Comparison of ENCODE assay signal across 1 cellular context in the genomic region with DNA sequence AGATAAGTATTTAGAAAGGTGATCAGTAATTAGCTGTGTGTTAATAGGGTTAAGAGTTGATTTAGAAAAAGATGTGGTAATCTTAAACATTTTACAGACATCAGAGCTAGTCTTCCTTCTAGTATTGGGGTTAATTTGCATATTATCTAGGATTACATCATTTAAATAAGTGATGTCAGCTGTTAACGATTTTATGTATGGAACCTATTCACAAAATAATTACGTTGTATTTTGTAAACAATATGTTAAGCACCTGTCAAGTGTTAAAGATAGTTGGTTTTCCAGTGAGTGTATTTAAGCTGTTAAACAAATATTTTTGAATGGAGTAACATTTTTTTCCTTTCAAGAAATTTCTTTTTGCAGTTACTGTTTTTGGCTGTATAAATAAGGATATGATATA.
TF ChIP-seq lines count a peak whose summit lies in the region.

No MANE protein-coding gene starts in this region.

TF ChIP-seq in K562, 482 proteins besides CTCF, POLR2A, EP300 and RAD21 (continued from another document and continues in another):
- TF ChIP-seq, protein P1, sequence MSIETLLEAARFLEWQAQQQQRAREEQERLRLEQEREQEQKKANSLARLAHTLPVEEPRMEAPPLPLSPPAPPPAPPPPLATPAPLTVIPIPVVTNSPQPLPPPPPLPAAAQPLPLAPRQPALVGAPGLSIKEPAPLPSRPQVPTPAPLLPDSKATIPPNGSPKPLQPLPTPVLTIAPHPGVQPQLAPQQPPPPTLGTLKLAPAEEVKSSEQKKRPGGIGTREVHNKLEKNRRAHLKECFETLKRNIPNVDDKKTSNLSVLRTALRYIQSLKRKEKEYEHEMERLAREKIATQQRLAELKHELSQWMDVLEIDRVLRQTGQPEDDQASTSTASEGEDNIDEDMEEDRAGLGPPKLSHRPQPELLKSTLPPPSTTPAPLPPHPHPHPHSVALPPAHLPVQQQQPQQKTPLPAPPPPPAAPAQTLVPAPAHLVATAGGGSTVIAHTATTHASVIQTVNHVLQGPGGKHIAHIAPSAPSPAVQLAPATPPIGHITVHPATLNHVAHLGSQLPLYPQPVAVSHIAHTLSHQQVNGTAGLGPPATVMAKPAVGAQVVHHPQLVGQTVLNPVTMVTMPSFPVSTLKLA (conservative IDR thresholded peaks at IDR 0.05), result no peak
- no peak for TF ChIP-seq ZNF707 (CRISPR knock-in tag; conservative IDR thresholded peaks at IDR 0.05)
- TF ChIP-seq, protein P2, sequence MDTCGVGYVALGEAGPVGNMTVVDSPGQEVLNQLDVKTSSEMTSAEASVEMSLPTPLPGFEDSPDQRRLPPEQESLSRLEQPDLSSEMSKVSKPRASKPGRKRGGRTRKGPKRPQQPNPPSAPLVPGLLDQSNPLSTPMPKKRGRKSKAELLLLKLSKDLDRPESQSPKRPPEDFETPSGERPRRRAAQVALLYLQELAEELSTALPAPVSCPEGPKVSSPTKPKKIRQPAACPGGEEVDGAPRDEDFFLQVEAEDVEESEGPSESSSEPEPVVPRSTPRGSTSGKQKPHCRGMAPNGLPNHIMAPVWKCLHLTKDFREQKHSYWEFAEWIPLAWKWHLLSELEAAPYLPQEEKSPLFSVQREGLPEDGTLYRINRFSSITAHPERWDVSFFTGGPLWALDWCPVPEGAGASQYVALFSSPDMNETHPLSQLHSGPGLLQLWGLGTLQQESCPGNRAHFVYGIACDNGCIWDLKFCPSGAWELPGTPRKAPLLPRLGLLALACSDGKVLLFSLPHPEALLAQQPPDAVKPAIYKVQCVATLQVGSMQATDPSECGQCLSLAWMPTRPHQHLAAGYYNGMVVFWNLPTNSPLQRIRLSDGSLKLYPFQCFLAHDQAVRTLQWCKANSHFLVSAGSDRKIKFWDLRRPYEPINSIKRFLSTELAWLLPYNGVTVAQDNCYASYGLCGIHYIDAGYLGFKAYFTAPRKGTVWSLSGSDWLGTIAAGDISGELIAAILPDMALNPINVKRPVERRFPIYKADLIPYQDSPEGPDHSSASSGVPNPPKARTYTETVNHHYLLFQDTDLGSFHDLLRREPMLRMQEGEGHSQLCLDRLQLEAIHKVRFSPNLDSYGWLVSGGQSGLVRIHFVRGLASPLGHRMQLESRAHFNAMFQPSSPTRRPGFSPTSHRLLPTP (IDR thresholded peaks at IDR 0.05; ENCODE audit: borderline replicate concordance, extremely low read depth, insufficient read length), result no peak
- no peak for TF ChIP-seq SIN3A (IDR thresholded peaks at IDR 0.05; ENCODE audit: borderline replicate concordance in 2 of 2, control insufficient read depth in 1 of 2, low read depth in 2 of 2, low read length in 2 of 2)
- no peak for TF ChIP-seq ZNF12 (CRISPR knock-in tag; IDR thresholded peaks at IDR 0.05)
- TF ChIP-seq ZNF316 (IDR thresholded peaks at IDR 0.05), result peak; percentile 72
- TF ChIP-seq HMG20A (CRISPR knock-in tag; conservative IDR thresholded peaks at IDR 0.05), result no peak
- no peak for TF ChIP-seq ZNF79 (CRISPR knock-in tag; IDR thresholded peaks at IDR 0.05; ENCODE audit: low read depth)
- 0 out of 4 replicates have a peak, but pooled peaks of 1 of the 2 experiments have one; percentile 15 for TF ChIP-seq TRIM24 (IDR thresholded peaks at IDR 0.05)
- TF ChIP-seq BACH1 (tag; IDR thresholded peaks at IDR 0.05), result no peak
- TF ChIP-seq YBX1 (IDR thresholded peaks at IDR 0.05), result no peak
- TF ChIP-seq, protein P3, sequence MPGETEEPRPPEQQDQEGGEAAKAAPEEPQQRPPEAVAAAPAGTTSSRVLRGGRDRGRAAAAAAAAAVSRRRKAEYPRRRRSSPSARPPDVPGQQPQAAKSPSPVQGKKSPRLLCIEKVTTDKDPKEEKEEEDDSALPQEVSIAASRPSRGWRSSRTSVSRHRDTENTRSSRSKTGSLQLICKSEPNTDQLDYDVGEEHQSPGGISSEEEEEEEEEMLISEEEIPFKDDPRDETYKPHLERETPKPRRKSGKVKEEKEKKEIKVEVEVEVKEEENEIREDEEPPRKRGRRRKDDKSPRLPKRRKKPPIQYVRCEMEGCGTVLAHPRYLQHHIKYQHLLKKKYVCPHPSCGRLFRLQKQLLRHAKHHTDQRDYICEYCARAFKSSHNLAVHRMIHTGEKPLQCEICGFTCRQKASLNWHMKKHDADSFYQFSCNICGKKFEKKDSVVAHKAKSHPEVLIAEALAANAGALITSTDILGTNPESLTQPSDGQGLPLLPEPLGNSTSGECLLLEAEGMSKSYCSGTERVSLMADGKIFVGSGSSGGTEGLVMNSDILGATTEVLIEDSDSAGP (CRISPR knock-in tag; IDR thresholded peaks at IDR 0.05), result no peak
- peak; percentile 13; the same call in 1 of the 2 replicates for TF ChIP-seq SMARCA4 (IDR thresholded peaks at IDR 0.05)
- TF ChIP-seq PTBP1 (IDR thresholded peaks at IDR 0.05; ENCODE audit: low read depth, low read length), result no peak
- no peak for TF ChIP-seq FOXK1 (CRISPR knock-in tag; IDR thresholded peaks at IDR 0.05; ENCODE audit: borderline replicate concordance)
- TF ChIP-seq RBM17 (IDR thresholded peaks at IDR 0.05; ENCODE audit: borderline replicate concordance, low read depth, low read length), result no peak
- TF ChIP-seq CC2D1A (IDR thresholded peaks at IDR 0.05), result no peak
- no peak for TF ChIP-seq MXI1 (IDR thresholded peaks at IDR 0.05; ENCODE audit: low read depth, low read length)
- no peak for TF ChIP-seq BDP1 (IDR thresholded peaks at IDR 0.05; ENCODE audit: insufficient read depth, insufficient read length)
- TF ChIP-seq ZNF589 (CRISPR knock-in tag; IDR thresholded peaks at IDR 0.05; ENCODE audit: low read depth), result no peak
- TF ChIP-seq HNRNPUL1 (IDR thresholded peaks at IDR 0.05; ENCODE audit: low read length), result no peak
- TF ChIP-seq MTA3 (IDR thresholded peaks at IDR 0.05; ENCODE audit: borderline replicate concordance), result no peak
- TF ChIP-seq TOE1 (IDR thresholded peaks at IDR 0.05; ENCODE audit: borderline replicate concordance), result no peak
- no peak for TF ChIP-seq TOE1 (CRISPR knock-in tag; IDR thresholded peaks at IDR 0.05; ENCODE audit: borderline replicate concordance, low read depth)
- TF ChIP-seq CEBPB (tag; IDR thresholded peaks at IDR 0.05), result peak; percentile 66
- TF ChIP-seq NCOA6 (IDR thresholded peaks at IDR 0.05), result no peak
- no peak for TF ChIP-seq SAFB2 (IDR thresholded peaks at IDR 0.05; ENCODE audit: borderline replicate concordance, low read depth, low read length, severe bottlenecking)
- no peak for TF ChIP-seq ZNF76 (CRISPR knock-in tag; IDR thresholded peaks at IDR 0.05; ENCODE audit: borderline replicate concordance)
- TF ChIP-seq ZNF3 (CRISPR knock-in tag; IDR thresholded peaks at IDR 0.05), result no peak
- TF ChIP-seq, protein P4, sequence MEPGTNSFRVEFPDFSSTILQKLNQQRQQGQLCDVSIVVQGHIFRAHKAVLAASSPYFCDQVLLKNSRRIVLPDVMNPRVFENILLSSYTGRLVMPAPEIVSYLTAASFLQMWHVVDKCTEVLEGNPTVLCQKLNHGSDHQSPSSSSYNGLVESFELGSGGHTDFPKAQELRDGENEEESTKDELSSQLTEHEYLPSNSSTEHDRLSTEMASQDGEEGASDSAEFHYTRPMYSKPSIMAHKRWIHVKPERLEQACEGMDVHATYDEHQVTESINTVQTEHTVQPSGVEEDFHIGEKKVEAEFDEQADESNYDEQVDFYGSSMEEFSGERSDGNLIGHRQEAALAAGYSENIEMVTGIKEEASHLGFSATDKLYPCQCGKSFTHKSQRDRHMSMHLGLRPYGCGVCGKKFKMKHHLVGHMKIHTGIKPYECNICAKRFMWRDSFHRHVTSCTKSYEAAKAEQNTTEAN (CRISPR knock-in tag; IDR thresholded peaks at IDR 0.05), result no peak
- no peak for TF ChIP-seq TSC22D4 (tag; IDR thresholded peaks at IDR 0.05)
- TF ChIP-seq ZZZ3 (IDR thresholded peaks at IDR 0.05), result no peak
- no peak for TF ChIP-seq CREM (IDR thresholded peaks at IDR 0.05; ENCODE audit: low read depth)
- TF ChIP-seq, protein P5, sequence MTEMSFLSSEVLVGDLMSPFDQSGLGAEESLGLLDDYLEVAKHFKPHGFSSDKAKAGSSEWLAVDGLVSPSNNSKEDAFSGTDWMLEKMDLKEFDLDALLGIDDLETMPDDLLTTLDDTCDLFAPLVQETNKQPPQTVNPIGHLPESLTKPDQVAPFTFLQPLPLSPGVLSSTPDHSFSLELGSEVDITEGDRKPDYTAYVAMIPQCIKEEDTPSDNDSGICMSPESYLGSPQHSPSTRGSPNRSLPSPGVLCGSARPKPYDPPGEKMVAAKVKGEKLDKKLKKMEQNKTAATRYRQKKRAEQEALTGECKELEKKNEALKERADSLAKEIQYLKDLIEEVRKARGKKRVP (CRISPR knock-in tag; IDR thresholded peaks at IDR 0.05), result no peak; the same call in 1 of the 2 replicates
- TF ChIP-seq SMARCE1 (IDR thresholded peaks at IDR 0.05), result 0 out of 2 replicates have a peak, but pooled peaks have one; percentile 26
- TF ChIP-seq, protein P6, sequence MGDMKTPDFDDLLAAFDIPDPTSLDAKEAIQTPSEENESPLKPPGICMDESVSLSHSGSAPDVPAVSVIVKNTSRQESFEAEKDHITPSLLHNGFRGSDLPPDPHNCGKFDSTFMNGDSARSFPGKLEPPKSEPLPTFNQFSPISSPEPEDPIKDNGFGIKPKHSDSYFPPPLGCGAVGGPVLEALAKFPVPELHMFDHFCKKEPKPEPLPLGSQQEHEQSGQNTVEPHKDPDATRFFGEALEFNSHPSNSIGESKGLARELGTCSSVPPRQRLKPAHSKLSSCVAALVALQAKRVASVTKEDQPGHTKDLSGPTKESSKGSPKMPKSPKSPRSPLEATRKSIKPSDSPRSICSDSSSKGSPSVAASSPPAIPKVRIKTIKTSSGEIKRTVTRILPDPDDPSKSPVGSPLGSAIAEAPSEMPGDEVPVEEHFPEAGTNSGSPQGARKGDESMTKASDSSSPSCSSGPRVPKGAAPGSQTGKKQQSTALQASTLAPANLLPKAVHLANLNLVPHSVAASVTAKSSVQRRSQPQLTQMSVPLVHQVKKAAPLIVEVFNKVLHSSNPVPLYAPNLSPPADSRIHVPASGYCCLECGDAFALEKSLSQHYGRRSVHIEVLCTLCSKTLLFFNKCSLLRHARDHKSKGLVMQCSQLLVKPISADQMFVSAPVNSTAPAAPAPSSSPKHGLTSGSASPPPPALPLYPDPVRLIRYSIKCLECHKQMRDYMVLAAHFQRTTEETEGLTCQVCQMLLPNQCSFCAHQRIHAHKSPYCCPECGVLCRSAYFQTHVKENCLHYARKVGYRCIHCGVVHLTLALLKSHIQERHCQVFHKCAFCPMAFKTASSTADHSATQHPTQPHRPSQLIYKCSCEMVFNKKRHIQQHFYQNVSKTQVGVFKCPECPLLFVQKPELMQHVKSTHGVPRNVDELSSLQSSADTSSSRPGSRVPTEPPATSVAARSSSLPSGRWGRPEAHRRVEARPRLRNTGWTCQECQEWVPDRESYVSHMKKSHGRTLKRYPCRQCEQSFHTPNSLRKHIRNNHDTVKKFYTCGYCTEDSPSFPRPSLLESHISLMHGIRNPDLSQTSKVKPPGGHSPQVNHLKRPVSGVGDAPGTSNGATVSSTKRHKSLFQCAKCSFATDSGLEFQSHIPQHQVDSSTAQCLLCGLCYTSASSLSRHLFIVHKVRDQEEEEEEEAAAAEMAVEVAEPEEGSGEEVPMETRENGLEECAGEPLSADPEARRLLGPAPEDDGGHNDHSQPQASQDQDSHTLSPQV (IDR thresholded peaks at IDR 0.05), result no peak
- no peak for TF ChIP-seq RNF2 (IDR thresholded peaks at IDR 0.05)
- TF ChIP-seq ZNF644 (tag; IDR thresholded peaks at IDR 0.05; ENCODE audit: low read depth), result no peak
- no peak for TF ChIP-seq MECOM (CRISPR knock-in tag; IDR thresholded peaks at IDR 0.05)
- no peak for TF ChIP-seq SIN3B (IDR thresholded peaks at IDR 0.05; ENCODE audit: low read depth)
- TF ChIP-seq GABPB1 (CRISPR knock-in tag; IDR thresholded peaks at IDR 0.05), result no peak
- no peak for TF ChIP-seq MCM3 (IDR thresholded peaks at IDR 0.05)
- TF ChIP-seq, protein P7, sequence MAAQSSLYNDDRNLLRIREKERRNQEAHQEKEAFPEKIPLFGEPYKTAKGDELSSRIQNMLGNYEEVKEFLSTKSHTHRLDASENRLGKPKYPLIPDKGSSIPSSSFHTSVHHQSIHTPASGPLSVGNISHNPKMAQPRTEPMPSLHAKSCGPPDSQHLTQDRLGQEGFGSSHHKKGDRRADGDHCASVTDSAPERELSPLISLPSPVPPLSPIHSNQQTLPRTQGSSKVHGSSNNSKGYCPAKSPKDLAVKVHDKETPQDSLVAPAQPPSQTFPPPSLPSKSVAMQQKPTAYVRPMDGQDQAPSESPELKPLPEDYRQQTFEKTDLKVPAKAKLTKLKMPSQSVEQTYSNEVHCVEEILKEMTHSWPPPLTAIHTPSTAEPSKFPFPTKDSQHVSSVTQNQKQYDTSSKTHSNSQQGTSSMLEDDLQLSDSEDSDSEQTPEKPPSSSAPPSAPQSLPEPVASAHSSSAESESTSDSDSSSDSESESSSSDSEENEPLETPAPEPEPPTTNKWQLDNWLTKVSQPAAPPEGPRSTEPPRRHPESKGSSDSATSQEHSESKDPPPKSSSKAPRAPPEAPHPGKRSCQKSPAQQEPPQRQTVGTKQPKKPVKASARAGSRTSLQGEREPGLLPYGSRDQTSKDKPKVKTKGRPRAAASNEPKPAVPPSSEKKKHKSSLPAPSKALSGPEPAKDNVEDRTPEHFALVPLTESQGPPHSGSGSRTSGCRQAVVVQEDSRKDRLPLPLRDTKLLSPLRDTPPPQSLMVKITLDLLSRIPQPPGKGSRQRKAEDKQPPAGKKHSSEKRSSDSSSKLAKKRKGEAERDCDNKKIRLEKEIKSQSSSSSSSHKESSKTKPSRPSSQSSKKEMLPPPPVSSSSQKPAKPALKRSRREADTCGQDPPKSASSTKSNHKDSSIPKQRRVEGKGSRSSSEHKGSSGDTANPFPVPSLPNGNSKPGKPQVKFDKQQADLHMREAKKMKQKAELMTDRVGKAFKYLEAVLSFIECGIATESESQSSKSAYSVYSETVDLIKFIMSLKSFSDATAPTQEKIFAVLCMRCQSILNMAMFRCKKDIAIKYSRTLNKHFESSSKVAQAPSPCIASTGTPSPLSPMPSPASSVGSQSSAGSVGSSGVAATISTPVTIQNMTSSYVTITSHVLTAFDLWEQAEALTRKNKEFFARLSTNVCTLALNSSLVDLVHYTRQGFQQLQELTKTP (IDR thresholded peaks at IDR 0.05; ENCODE audit: low read depth in 1 of 2, partially characterized antibody in 2 of 2), result no peak
- TF ChIP-seq GABPB2 (CRISPR knock-in tag; conservative IDR thresholded peaks at IDR 0.05), result no peak
- no peak for TF ChIP-seq ZNF830 (CRISPR knock-in tag; IDR thresholded peaks at IDR 0.05)
- TF ChIP-seq, protein P8, sequence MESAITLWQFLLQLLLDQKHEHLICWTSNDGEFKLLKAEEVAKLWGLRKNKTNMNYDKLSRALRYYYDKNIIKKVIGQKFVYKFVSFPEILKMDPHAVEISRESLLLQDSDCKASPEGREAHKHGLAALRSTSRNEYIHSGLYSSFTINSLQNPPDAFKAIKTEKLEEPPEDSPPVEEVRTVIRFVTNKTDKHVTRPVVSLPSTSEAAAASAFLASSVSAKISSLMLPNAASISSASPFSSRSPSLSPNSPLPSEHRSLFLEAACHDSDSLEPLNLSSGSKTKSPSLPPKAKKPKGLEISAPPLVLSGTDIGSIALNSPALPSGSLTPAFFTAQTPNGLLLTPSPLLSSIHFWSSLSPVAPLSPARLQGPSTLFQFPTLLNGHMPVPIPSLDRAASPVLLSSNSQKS (CRISPR knock-in tag; IDR thresholded peaks at IDR 0.05), result no peak
- no peak for TF ChIP-seq ETV5 (CRISPR knock-in tag; IDR thresholded peaks at IDR 0.05; ENCODE audit: low read depth)
